1 cellular context compared by ENCODE assay signal in the genomic region with DNA sequence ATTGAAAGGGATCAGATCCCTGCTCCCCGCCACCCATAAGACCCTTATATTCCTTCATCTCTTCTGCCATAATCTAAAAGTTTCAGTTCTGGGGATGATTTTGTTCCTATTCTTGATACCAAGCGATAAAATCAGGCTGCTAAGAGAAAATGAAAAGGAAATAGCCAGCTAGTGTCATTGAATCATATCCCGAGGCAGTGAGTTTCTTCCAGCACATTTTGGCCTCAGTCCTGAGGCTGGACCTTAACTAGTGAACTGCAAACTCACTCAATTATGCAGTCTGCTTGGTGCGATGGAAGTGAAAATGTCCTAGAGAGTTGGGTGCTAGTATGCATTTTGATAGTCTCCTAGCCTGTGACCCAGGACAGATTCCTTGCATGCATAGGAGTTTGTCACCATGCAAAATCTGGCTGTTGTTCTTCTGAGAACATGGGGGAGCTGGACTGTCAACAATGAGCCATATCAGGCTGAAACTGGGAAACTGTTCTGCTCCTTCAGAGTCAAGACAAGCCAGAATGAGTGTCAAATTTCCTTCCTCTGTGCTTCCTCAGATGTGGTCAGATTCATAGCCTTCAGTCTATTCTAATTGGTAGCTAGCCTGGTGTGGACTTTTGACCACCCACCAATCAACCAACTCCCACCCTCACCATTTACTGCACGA.
A peak's percentile ranks its signal among the peaks of the same experiment; 100 is the strongest.
TF ChIP-seq lines count a peak whose summit lies in the region.

No MANE protein-coding gene starts in this region.

TF ChIP-seq in K562, 482 proteins besides CTCF, POLR2A, EP300 and RAD21 (continued from another document):
- TF ChIP-seq, protein P1, sequence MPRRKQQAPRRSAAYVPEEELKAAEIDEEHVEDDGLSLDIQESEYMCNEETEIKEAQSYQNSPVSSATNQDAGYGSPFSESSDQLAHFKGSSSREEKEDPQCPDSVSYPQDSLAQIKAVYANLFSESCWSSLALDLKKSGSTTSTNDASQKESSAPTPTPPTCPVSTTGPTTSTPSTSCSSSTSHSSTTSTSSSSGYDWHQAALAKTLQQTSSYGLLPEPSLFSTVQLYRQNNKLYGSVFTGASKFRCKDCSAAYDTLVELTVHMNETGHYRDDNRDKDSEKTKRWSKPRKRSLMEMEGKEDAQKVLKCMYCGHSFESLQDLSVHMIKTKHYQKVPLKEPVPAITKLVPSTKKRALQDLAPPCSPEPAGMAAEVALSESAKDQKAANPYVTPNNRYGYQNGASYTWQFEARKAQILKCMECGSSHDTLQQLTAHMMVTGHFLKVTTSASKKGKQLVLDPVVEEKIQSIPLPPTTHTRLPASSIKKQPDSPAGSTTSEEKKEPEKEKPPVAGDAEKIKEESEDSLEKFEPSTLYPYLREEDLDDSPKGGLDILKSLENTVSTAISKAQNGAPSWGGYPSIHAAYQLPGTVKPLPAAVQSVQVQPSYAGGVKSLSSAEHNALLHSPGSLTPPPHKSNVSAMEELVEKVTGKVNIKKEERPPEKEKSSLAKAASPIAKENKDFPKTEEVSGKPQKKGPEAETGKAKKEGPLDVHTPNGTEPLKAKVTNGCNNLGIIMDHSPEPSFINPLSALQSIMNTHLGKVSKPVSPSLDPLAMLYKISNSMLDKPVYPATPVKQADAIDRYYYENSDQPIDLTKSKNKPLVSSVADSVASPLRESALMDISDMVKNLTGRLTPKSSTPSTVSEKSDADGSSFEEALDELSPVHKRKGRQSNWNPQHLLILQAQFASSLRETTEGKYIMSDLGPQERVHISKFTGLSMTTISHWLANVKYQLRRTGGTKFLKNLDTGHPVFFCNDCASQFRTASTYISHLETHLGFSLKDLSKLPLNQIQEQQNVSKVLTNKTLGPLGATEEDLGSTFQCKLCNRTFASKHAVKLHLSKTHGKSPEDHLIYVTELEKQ (CRISPR knock-in tag; IDR thresholded peaks at IDR 0.05): no peak
- TF ChIP-seq RB1 (IDR thresholded peaks at IDR 0.05; ENCODE audit: low read depth) (no peak), HNRNPH1 (optimal IDR thresholded peaks at IDR 0.05; ENCODE audit: low read depth, low read length) (no peak), MAZ (CRISPR knock-in tag; conservative IDR thresholded peaks at IDR 0.05 in 1 of 2, IDR thresholded peaks at IDR 0.05 in 1 of 2) (0 out of 4 replicates have a peak, but pooled peaks of 1 of the 2 experiments have one; percentile 17), MAFG (tag; conservative IDR thresholded peaks at IDR 0.05) (no peak), TCF3 (CRISPR knock-in tag; IDR thresholded peaks at IDR 0.05) (peak; percentile 54), FOXA3 (CRISPR knock-in tag; conservative IDR thresholded peaks at IDR 0.05 in 1 of 2, IDR thresholded peaks at IDR 0.05 in 1 of 2) (peak in 1 of 2 experiments; percentile 68; a peak in 2 of 4 replicates), ZNF175 (CRISPR knock-in tag; IDR thresholded peaks at IDR 0.05; ENCODE audit: low read depth) (no peak), CBFA2T3 (IDR thresholded peaks at IDR 0.05) (peak; percentile 25; the same call in 1 of the 2 replicates), CREM (IDR thresholded peaks at IDR 0.05; ENCODE audit: low read depth) (0 out of 2 replicates have a peak, but pooled peaks have one; percentile 1), JUND (IDR thresholded peaks at IDR 0.05; ENCODE audit: borderline replicate concordance, low read depth, low read length) (no peak), JUND (tag; IDR thresholded peaks at IDR 0.05; ENCODE audit: borderline replicate concordance, low read depth, low read length) (peak; percentile 48; the same call in 2 of the 3 replicates), POLR2G (IDR thresholded peaks at IDR 0.05; ENCODE audit: low read depth, low read length) (no peak), ARID1B (IDR thresholded peaks at IDR 0.05) (0 out of 2 replicates have a peak, but pooled peaks have one; percentile 22), SMARCE1 (IDR thresholded peaks at IDR 0.05) (peak; percentile 20; the same call in 1 of the 2 replicates), MTA3 (IDR thresholded peaks at IDR 0.05; ENCODE audit: borderline replicate concordance) (no peak), FOXK2 (conservative IDR thresholded peaks at IDR 0.05 in 1 of 2, IDR thresholded peaks at IDR 0.05 in 1 of 2; ENCODE audit: low read depth in 2 of 2) (peak in 1 of 2 experiments; percentile 31; a peak in 1 of 4 replicates), KDM1A (IDR thresholded peaks at IDR 0.05) (peak in 1 of 2 experiments; percentile 62; a peak in 1 of 4 replicates), SOX6 (IDR thresholded peaks at IDR 0.05) (peak; percentile 67), SRSF1 (IDR thresholded peaks at IDR 0.05; ENCODE audit: low read depth, low read length) (no peak), HDAC1 (IDR thresholded peaks at IDR 0.05) (peak in 1 of 2 experiments; percentile 53; a peak in 2 of 4 replicates), JUNB (CRISPR knock-in tag; conservative IDR thresholded peaks at IDR 0.05) (no peak), LEF1 (IDR thresholded peaks at IDR 0.05) (0 out of 2 replicates have a peak, but pooled peaks have one; percentile 43)
- TF ChIP-seq, protein P2, sequence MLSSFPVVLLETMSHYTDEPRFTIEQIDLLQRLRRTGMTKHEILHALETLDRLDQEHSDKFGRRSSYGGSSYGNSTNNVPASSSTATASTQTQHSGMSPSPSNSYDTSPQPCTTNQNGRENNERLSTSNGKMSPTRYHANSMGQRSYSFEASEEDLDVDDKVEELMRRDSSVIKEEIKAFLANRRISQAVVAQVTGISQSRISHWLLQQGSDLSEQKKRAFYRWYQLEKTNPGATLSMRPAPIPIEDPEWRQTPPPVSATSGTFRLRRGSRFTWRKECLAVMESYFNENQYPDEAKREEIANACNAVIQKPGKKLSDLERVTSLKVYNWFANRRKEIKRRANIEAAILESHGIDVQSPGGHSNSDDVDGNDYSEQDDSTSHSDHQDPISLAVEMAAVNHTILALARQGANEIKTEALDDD (IDR thresholded peaks at IDR 0.05): 0 out of 2 replicates have a peak, but pooled peaks have one; percentile 16
- TF ChIP-seq, protein P3, sequence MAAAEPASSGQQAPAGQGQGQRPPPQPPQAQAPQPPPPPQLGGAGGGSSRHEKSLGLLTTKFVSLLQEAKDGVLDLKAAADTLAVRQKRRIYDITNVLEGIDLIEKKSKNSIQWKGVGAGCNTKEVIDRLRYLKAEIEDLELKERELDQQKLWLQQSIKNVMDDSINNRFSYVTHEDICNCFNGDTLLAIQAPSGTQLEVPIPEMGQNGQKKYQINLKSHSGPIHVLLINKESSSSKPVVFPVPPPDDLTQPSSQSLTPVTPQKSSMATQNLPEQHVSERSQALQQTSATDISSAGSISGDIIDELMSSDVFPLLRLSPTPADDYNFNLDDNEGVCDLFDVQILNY (CRISPR knock-in tag; IDR thresholded peaks at IDR 0.05): no peak
- TF ChIP-seq, protein P4, sequence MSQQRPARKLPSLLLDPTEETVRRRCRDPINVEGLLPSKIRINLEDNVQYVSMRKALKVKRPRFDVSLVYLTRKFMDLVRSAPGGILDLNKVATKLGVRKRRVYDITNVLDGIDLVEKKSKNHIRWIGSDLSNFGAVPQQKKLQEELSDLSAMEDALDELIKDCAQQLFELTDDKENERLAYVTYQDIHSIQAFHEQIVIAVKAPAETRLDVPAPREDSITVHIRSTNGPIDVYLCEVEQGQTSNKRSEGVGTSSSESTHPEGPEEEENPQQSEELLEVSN (IDR thresholded peaks at IDR 0.05; ENCODE audit: borderline replicate concordance in 1 of 2, extremely low read depth in 1 of 2, insufficient read depth in 1 of 2, insufficient read length in 1 of 2, low read depth in 1 of 2, low read length in 1 of 2, poor library complexity in 1 of 2, severe bottlenecking in 1 of 2): peak in 1 of 2 experiments; percentile 26
- TF ChIP-seq, protein P5, sequence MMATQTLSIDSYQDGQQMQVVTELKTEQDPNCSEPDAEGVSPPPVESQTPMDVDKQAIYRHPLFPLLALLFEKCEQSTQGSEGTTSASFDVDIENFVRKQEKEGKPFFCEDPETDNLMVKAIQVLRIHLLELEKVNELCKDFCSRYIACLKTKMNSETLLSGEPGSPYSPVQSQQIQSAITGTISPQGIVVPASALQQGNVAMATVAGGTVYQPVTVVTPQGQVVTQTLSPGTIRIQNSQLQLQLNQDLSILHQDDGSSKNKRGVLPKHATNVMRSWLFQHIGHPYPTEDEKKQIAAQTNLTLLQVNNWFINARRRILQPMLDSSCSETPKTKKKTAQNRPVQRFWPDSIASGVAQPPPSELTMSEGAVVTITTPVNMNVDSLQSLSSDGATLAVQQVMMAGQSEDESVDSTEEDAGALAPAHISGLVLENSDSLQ (IDR thresholded peaks at IDR 0.05): peak; percentile 35; the same call in 1 of the 2 replicates
- TF ChIP-seq, protein P6, sequence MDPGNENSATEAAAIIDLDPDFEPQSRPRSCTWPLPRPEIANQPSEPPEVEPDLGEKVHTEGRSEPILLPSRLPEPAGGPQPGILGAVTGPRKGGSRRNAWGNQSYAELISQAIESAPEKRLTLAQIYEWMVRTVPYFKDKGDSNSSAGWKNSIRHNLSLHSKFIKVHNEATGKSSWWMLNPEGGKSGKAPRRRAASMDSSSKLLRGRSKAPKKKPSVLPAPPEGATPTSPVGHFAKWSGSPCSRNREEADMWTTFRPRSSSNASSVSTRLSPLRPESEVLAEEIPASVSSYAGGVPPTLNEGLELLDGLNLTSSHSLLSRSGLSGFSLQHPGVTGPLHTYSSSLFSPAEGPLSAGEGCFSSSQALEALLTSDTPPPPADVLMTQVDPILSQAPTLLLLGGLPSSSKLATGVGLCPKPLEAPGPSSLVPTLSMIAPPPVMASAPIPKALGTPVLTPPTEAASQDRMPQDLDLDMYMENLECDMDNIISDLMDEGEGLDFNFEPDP (CRISPR knock-in tag; IDR thresholded peaks at IDR 0.05): no peak
